Comparison of ENCODE assay signal across 1 cellular context in the genomic region with DNA sequence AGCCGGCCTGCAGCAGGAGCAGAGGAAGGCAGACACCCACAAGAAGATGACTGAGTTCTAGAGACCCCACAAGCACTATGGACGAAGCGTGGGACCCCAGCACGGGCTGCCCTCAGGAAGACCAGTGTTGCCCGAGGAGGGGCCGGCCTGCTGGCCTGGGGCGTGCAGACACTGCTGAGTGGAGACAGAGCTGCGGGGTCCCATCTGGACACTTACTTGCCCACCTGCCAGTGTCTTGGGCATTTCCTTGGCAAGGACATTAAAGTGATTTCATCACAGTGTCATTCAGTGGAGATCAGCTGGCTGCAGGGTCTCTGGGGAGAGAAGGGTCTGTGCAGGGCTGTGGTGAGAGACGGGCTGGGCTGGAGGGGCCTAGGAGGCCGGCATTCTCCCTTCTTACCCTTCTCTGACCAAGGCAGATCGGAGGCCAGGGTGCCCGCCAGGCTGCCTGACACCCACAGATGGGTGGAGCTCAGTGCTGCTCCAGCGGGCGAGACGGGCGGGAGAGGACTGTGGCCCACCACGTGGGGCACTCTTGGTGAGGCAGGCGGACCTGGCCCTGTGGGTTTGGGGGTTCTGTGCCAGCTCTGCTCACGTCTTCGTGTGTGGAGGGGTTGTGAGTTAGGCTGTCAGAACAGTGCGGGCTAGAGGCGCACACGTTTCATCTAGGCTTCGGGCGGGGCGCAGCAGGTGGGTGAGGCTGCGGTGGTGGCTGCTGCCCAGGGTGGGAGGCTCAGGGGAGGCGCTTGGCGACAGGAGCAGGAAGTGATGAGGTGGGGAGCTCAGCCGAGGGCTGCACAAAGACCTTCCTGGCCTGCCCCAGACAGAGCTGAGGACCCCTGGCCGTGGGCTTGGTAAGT.
TF ChIP-seq lines count a peak whose summit lies in the region.

A gene with protein sequence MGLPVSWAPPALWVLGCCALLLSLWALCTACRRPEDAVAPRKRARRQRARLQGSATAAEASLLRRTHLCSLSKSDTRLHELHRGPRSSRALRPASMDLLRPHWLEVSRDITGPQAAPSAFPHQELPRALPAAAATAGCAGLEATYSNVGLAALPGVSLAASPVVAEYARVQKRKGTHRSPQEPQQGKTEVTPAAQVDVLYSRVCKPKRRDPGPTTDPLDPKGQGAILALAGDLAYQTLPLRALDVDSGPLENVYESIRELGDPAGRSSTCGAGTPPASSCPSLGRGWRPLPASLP (plus strand): TSS at position 806 of the 860 bp plus-strand sequence. CDS start 886 bp downstream, outside the sequence.

TF ChIP-seq in GM23338, 12 proteins besides CTCF, POLR2A, EP300 and RAD21 (continued from another document):
- TF ChIP-seq, protein P1, sequence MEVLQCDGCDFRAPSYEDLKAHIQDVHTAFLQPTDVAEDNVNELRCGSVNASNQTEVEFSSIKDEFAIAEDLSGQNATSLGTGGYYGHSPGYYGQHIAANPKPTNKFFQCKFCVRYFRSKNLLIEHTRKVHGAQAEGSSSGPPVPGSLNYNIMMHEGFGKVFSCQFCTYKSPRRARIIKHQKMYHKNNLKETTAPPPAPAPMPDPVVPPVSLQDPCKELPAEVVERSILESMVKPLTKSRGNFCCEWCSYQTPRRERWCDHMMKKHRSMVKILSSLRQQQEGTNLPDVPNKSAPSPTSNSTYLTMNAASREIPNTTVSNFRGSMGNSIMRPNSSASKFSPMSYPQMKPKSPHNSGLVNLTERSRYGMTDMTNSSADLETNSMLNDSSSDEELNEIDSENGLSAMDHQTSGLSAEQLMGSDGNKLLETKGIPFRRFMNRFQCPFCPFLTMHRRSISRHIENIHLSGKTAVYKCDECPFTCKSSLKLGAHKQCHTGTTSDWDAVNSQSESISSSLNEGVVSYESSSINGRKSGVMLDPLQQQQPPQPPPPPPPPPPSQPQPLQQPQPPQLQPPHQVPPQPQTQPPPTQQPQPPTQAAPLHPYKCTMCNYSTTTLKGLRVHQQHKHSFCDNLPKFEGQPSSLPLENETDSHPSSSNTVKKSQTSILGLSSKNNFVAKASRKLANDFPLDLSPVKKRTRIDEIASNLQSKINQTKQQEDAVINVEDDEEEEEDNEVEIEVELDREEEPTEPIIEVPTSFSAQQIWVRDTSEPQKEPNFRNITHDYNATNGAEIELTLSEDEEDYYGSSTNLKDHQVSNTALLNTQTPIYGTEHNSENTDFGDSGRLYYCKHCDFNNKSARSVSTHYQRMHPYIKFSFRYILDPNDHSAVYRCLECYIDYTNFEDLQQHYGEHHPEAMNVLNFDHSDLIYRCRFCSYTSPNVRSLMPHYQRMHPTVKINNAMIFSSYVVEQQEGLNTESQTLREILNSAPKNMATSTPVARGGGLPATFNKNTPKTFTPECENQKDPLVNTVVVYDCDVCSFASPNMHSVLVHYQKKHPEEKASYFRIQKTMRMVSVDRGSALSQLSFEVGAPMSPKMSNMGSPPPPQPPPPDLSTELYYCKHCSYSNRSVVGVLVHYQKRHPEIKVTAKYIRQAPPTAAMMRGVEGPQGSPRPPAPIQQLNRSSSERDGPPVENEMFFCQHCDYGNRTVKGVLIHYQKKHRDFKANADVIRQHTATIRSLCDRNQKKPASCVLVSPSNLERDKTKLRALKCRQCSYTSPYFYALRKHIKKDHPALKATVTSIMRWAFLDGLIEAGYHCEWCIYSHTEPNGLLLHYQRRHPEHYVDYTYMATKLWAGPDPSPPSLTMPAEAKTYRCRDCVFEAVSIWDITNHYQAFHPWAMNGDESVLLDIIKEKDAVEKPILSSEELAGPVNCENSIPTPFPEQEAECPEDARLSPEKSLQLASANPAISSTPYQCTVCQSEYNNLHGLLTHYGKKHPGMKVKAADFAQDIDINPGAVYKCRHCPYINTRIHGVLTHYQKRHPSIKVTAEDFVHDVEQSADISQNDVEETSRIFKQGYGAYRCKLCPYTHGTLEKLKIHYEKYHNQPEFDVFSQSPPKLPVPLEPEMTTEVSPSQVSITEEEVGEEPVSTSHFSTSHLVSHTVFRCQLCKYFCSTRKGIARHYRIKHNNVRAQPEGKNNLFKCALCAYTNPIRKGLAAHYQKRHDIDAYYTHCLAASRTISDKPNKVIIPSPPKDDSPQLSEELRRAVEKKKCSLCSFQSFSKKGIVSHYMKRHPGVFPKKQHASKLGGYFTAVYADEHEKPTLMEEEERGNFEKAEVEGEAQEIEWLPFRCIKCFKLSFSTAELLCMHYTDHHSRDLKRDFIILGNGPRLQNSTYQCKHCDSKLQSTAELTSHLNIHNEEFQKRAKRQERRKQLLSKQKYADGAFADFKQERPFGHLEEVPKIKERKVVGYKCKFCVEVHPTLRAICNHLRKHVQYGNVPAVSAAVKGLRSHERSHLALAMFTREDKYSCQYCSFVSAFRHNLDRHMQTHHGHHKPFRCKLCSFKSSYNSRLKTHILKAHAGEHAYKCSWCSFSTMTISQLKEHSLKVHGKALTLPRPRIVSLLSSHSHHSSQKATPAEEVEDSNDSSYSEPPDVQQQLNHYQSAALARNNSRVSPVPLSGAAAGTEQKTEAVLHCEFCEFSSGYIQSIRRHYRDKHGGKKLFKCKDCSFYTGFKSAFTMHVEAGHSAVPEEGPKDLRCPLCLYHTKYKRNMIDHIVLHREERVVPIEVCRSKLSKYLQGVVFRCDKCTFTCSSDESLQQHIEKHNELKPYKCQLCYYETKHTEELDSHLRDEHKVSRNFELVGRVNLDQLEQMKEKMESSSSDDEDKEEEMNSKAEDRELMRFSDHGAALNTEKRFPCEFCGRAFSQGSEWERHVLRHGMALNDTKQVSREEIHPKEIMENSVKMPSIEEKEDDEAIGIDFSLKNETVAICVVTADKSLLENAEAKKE (CRISPR knock-in tag; IDR thresholded peaks at IDR 0.05) = no peak
- TF ChIP-seq CREB1 (CRISPR knock-in tag; IDR thresholded peaks at IDR 0.05; ENCODE audit: low read depth) (no peak), ZNF114 (CRISPR knock-in tag; IDR thresholded peaks at IDR 0.05) (no peak), POLR2AphosphoS5 (IDR thresholded peaks at IDR 0.05; ENCODE audit: low read depth) (no peak), JUNB (IDR thresholded peaks at IDR 0.05; ENCODE audit: unreplicated experiment) (no peak), EZH2 (IDR thresholded peaks at IDR 0.05; ENCODE audit: low read depth, unreplicated experiment) (no peak)
- TF ChIP-seq, protein P2, sequence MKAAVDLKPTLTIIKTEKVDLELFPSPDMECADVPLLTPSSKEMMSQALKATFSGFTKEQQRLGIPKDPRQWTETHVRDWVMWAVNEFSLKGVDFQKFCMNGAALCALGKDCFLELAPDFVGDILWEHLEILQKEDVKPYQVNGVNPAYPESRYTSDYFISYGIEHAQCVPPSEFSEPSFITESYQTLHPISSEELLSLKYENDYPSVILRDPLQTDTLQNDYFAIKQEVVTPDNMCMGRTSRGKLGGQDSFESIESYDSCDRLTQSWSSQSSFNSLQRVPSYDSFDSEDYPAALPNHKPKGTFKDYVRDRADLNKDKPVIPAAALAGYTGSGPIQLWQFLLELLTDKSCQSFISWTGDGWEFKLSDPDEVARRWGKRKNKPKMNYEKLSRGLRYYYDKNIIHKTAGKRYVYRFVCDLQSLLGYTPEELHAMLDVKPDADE (IDR thresholded peaks at IDR 0.05) = no peak
